ENCODE assay signal across 18 cellular contexts in the genomic region with DNA sequence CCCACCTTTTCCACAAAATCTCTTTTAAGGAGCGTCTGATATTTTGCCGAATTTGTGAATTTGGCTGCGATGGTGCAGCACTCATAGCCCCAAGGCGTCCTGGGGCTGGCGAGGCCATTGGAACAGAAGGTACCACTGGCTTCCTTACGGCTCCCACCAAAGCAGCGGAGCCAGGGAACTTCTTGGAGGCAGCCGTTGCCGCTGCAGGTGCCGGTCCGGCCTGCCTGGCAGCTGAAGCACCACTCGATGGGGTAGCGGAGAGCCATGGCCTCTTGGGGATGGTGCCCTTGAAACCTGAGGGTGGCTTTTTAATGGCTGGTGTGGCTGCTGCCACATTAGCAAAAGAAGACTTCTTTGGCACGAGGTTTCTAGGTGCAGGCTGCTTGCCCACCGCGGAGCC. TPM values are rescaled to one million over a fixed set of nuclear protein-coding genes. Genes with fewer than 3 reads are reported as not detected.
"Had no signal": no experiment of that assay in that cellular context is flagged by ENCODE, and none has a peak within 500 bp of the region (broad histone marks: within the 10 kb centered on the region; RNA-seq: fewer than 3 reads in every experiment).

No MANE protein-coding gene starts in this region.

- DNase-seq: activated CD4-positive, alpha-beta T cell treated with anti-CD3 and anti-CD28 coated beads for 4 hours; activated CD8-positive, alpha-beta memory T cell treated with anti-CD3 and anti-CD28 coated beads, Interleukin-2, amount 50 U/mL, for 4 hours; activated CD8-positive, alpha-beta T cell treated with anti-CD3 and anti-CD28 coated beads for 36 hours; activated gamma-delta T cell; activated T-cell treated with anti-CD3 and anti-CD28 coated beads, Interleukin-2, amount 50 U/mL, for 72 hours; amygdala; body of pancreas; cerebellar nuclear complex; effector memory CD8-positive, alpha-beta T cell; heart right ventricle; stimulated activated naive CD8-positive, alpha-beta T cell treated with anti-CD3 and anti-CD28 coated beads, Interleukin-15, Interleukin-2, amounts not matched to agents 100 U/mL and 50 U/mL, for 24 hours; WERI-Rb-1 had no signal

- H3K9me3 ChIP-seq: body of pancreas, heart right ventricle, right lobe of liver, suprapubic skin, upper lobe of left lung had no signal

- H3K27ac ChIP-seq: body of pancreas, epithelial cell of prostate, heart right ventricle, right lobe of liver, suprapubic skin, upper lobe of left lung had no signal

- H3K27me3 ChIP-seq: body of pancreas, heart right ventricle, right lobe of liver, suprapubic skin, upper lobe of left lung had no signal

- ATAC-seq: activated CD8-positive, alpha-beta T cell treated with anti-CD3 and anti-CD28 coated beads for 36 hours; activated T-cell treated with anti-CD3 and anti-CD28 coated beads, Interleukin-2, amount 50 U/mL, for 72 hours; body of pancreas; effector memory CD8-positive, alpha-beta T cell; heart right ventricle; right lobe of liver; stimulated activated naive CD8-positive, alpha-beta T cell treated with anti-CD3 and anti-CD28 coated beads, Interleukin-15, Interleukin-2, amounts not matched to agents 100 U/mL and 50 U/mL, for 24 hours had no signal

- H3K4me3 ChIP-seq: body of pancreas, heart right ventricle, right lobe of liver, smooth muscle cell, suprapubic skin, upper lobe of left lung had no signal

RNA-seq across cellular contexts. Expression of gene SLC17A9, which starts 56.0 kb away (rescaled TPM):
- total RNA-seq: osteocyte had no signal
